In genomic region chr12:110124184-110124995, GRCh38 we compare ENCODE assay signal across 1 cellular context.
TF ChIP-seq lines count a peak whose summit lies in the region.

IFT81 (plus strand) TSS chr12:110124357; CDS start chr12:110127381, 3,024 bp downstream.

TF ChIP-seq in HEK293, 187 proteins besides CTCF, POLR2A, EP300 and RAD21 (continued from another document and continues in another):
- no peak for TF ChIP-seq ZSCAN18 (tag by site-specific recombination; IDR thresholded peaks at IDR 0.05)
- TF ChIP-seq ZNF341 (tag by site-specific recombination; IDR thresholded peaks at IDR 0.05; ENCODE audit: low read depth) = no peak
- TF ChIP-seq ZBTB1 (tag by site-specific recombination; IDR thresholded peaks at IDR 0.05) = no peak
- TF ChIP-seq ZNF777 (tag by site-specific recombination; IDR thresholded peaks at IDR 0.05; ENCODE audit: borderline replicate concordance) = peak; percentile 97
- TF ChIP-seq ZSCAN23 (tag by site-specific recombination; IDR thresholded peaks at IDR 0.05) = no peak
- 0 out of 2 replicates have a peak, but pooled peaks have one; percentile 25 for TF ChIP-seq OSR2 (tag by site-specific recombination; IDR thresholded peaks at IDR 0.05)
- no peak for TF ChIP-seq PRDM2 (tag by site-specific recombination; IDR thresholded peaks at IDR 0.05; ENCODE audit: borderline replicate concordance)
- TF ChIP-seq ZNF555 (tag by site-specific recombination; conservative IDR thresholded peaks at IDR 0.05) = no peak
- TF ChIP-seq WT1 (tag by site-specific recombination; IDR thresholded peaks at IDR 0.05) = no peak
- TF ChIP-seq ZNF18 (tag by site-specific recombination; IDR thresholded peaks at IDR 0.05) = no peak
- TF ChIP-seq ZNF404 (tag by site-specific recombination; IDR thresholded peaks at IDR 0.05) = no peak
- 0 out of 2 replicates have a peak, but pooled peaks have one; percentile 17 for TF ChIP-seq INSM2 (tag by site-specific recombination; IDR thresholded peaks at IDR 0.05)
- TF ChIP-seq ZFP37 (tag by site-specific recombination; IDR thresholded peaks at IDR 0.05) = 0 out of 2 replicates have a peak, but pooled peaks have one; percentile 46
- peak; percentile 52; the same call in 1 of the 2 replicates for TF ChIP-seq PRDM10 (tag by site-specific recombination; IDR thresholded peaks at IDR 0.05)
- TF ChIP-seq ZFP41 (tag by site-specific recombination; IDR thresholded peaks at IDR 0.05; ENCODE audit: borderline replicate concordance) = no peak
- no peak for TF ChIP-seq ZNF23 (tag by site-specific recombination; IDR thresholded peaks at IDR 0.05; ENCODE audit: borderline replicate concordance)
- TF ChIP-seq ZNF660 (tag by site-specific recombination; IDR thresholded peaks at IDR 0.05) = 0 out of 2 replicates have a peak, but pooled peaks have one; percentile 14
- TF ChIP-seq ZNF37A (tag by site-specific recombination; IDR thresholded peaks at IDR 0.05) = no peak
- TF ChIP-seq AEBP2 (tag by site-specific recombination; IDR thresholded peaks at IDR 0.05; ENCODE audit: borderline replicate concordance) = no peak
- TF ChIP-seq ZBTB7A (tag by site-specific recombination; IDR thresholded peaks at IDR 0.05; ENCODE audit: low read depth) = peak; percentile 77; the same call in 1 of the 2 replicates
- no peak for TF ChIP-seq FEZF1 (tag by site-specific recombination; IDR thresholded peaks at IDR 0.05)
- TF ChIP-seq ZNF558 (tag by site-specific recombination; IDR thresholded peaks at IDR 0.05) = no peak
- no peak for TF ChIP-seq GFI1B (tag by site-specific recombination; IDR thresholded peaks at IDR 0.05)
- TF ChIP-seq ZNF544 (tag by site-specific recombination; IDR thresholded peaks at IDR 0.05) = no peak
- TF ChIP-seq MEIS1 (CRISPR knock-in tag; IDR thresholded peaks at IDR 0.05; ENCODE audit: borderline replicate concordance) = no peak
- no peak for TF ChIP-seq BCL6B (tag by site-specific recombination; IDR thresholded peaks at IDR 0.05)
- no peak for TF ChIP-seq ZNF350 (tag by site-specific recombination; IDR thresholded peaks at IDR 0.05)
- peak; percentile 83 for TF ChIP-seq ATF2 (tag by site-specific recombination; IDR thresholded peaks at IDR 0.05; ENCODE audit: low read depth)
- no peak for TF ChIP-seq ZNF521 (tag by site-specific recombination; IDR thresholded peaks at IDR 0.05)
- TF ChIP-seq ZNF626 (tag by site-specific recombination; IDR thresholded peaks at IDR 0.05) = no peak
- TF ChIP-seq ZNF366 (tag by site-specific recombination; conservative IDR thresholded peaks at IDR 0.05) = no peak
- TF ChIP-seq ZNF488 (tag by site-specific recombination; IDR thresholded peaks at IDR 0.05) = no peak
- no peak for TF ChIP-seq ZNF26 (tag by site-specific recombination; IDR thresholded peaks at IDR 0.05)
- no peak for TF ChIP-seq ZNF132 (tag by site-specific recombination; IDR thresholded peaks at IDR 0.05; ENCODE audit: borderline replicate concordance)
- TF ChIP-seq ZNF140 (tag by site-specific recombination; IDR thresholded peaks at IDR 0.05) = no peak
